In the genomic region with DNA sequence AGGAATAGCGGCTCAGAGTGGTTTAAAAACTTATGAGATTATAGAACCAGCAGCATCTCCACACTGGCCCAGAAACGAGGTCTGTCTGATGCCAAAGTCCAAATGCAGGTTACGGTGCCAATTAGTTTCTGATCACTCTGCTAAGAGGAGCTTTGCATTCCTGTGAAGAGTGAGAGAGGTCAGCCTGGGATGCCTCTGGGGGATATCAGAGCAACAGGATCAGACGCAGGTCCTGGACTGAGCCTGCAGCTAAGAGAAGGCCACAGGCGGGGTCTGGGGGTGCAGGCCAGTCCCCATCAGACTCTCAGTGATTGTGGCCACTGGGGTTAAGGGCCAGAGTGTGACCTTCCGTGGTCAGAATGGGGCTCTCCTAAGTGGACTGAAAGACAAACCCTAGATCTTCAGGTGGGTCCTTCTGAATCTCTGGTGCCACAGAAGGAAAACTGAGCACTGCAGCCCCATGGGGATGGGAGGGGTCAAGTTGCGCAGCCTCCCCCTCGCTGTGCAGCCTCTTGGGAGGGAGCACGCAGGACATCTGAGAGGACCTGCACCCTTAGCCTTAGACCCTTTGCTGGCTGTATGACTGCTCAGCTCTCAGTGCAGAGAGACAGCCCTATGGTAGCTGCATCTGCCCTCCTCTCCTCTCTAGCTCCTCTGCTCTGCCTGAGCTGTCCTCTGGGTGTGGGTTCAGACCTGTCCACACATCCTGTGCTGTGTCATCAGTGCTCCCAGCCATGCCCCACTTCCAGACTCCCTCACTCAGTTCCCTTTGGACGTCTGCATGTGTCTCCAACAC, we compare ENCODE assay signal across 1 cellular context. TPM values are rescaled to one million over a fixed set of nuclear protein-coding genes. Genes with fewer than 3 reads are reported as not detected.
"Had no signal": no experiment of that assay in that cellular context is flagged by ENCODE, and none has a peak within 500 bp of the region (broad histone marks: within the 10 kb centered on the region; RNA-seq: fewer than 3 reads in every experiment).

No MANE protein-coding gene starts in this region.

RNA-seq across cellular contexts. Expression of a gene that starts 23.4 kb away (rescaled TPM):
- total RNA-seq: osteocyte had no signal
